In the genomic region with DNA sequence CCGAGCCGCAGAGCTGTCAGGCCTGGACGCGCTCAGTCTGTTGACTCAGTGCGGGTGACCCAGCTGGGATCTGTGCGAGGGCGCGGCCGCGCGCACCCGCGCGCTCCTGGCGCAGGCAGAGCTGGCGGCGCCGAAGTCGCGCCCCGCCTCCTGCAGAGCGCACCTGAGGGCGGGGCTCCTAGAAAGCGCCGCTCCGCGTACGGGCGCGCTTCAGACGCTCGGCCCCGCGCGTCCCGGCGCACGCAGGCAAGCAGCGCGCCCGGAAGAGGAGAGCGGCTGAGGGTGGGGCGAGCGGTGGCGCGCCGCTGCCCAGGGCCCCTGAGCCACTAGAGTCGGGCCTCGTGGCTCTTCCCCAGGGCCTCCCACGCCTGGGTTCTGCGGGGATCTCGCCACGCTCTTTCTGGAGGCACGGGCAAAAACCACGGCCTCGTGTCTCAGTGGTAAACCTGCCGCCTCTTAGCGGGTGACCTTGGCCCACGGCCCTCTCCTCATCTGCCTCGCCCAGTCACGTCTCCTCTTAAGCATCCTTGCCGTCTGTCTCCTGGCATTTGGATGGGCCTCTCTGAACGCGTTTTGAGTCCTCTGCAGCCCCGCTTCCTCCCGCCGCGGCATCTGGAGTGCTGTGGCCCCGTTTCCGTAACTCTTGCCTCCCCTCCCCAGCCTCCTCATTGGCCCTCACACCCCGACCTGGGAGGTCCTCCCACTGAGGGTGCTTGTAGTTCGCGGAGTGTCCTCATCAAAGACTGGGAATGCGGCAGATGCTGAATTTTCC, we compare ENCODE assay signal across 8 cellular contexts. TPM values are rescaled to one million over a fixed set of nuclear protein-coding genes. Genes with fewer than 3 reads are reported as not detected.
A peak's percentile ranks its signal among the peaks of the same experiment; 100 is the strongest.
DNase-seq lines count a peak whose midpoint lies in the region; ATAC-seq and TF ChIP-seq lines count a peak whose summit lies in the region.

A gene with protein sequence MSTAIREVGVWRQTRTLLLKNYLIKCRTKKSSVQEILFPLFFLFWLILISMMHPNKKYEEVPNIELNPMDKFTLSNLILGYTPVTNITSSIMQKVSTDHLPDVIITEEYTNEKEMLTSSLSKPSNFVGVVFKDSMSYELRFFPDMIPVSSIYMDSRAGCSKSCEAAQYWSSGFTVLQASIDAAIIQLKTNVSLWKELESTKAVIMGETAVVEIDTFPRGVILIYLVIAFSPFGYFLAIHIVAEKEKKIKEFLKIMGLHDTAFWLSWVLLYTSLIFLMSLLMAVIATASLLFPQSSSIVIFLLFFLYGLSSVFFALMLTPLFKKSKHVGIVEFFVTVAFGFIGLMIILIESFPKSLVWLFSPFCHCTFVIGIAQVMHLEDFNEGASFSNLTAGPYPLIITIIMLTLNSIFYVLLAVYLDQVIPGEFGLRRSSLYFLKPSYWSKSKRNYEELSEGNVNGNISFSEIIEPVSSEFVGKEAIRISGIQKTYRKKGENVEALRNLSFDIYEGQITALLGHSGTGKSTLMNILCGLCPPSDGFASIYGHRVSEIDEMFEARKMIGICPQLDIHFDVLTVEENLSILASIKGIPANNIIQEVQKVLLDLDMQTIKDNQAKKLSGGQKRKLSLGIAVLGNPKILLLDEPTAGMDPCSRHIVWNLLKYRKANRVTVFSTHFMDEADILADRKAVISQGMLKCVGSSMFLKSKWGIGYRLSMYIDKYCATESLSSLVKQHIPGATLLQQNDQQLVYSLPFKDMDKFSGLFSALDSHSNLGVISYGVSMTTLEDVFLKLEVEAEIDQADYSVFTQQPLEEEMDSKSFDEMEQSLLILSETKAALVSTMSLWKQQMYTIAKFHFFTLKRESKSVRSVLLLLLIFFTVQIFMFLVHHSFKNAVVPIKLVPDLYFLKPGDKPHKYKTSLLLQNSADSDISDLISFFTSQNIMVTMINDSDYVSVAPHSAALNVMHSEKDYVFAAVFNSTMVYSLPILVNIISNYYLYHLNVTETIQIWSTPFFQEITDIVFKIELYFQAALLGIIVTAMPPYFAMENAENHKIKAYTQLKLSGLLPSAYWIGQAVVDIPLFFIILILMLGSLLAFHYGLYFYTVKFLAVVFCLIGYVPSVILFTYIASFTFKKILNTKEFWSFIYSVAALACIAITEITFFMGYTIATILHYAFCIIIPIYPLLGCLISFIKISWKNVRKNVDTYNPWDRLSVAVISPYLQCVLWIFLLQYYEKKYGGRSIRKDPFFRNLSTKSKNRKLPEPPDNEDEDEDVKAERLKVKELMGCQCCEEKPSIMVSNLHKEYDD (N-terminal part only) (minus strand): TSS at position 74 of the 772 bp plus-strand sequence. CDS start 12,718 bp downstream, outside the sequence.

- peak within 1 kb of the TSS; percentile 97 for H3K4me3 Mint-ChIP-seq in activated CD4-positive, alpha-beta memory T cell treated with anti-CD3 and anti-CD28 coated beads for 36 hours

- DNase-seq in BJ (ENCODE audit: low read depth) (peak; percentile 59), NCI-H526 (lab: John Stamatoyannopoulos, UW) (peak; percentile 78 to 97), dermis microvascular lymphatic vessel endothelial cell (ENCODE audit: low read depth in 2 of 2) (peak; percentile 89 to 96)
- DNase-seq in activated CD4-positive, alpha-beta memory T cell treated with anti-CD3 and anti-CD28 coated beads for 36 hours: peak; percentile 93
- peak; percentile 85 for DNase-seq in stimulated activated CD4-positive, alpha-beta T cell treated with anti-CD3 and anti-CD28 coated beads, Interleukin-4, amount 100 ng/mL, for 1 hour

- intact Hi-C loops in activated CD4-positive, alpha-beta memory T cell treated with anti-CD3 and anti-CD28 coated beads for 36 hours (cut with micrococcal nuclease): loop anchor here (1.0 to 5.0 kb wide), 3 partner anchors 87 to 1332 kb away; a partner anchor contains a TSS

- CTCF ChIA-PET in BJ (lab: Yijun Ruan, JAX): interaction anchor here (1.0 to 14.6 kb wide), 3 partner anchors 8 to 196 kb away, joined by 3 to 145 read pairs (median 4); no protein-coding TSS in a partner anchor
- CTCF ChIA-PET in activated CD4-positive, alpha-beta memory T cell treated with anti-CD3 and anti-CD28 coated beads for 36 hours (lab: Charles Lee): no interaction called here

- peaks cover 0 to 14% (median 5%) of the 10 kb centered on the region in 4 donors for H3K4me1 ChIP-seq in liver (ENCODE audit: control insufficient read depth in 4 of 4, insufficient read depth in 4 of 4, low read length in 3 of 4)

- ATAC-seq in GM19324 (IDR thresholded peaks at IDR 0.05; ENCODE audit: low FRiP score, unreplicated experiment) (peak; percentile 98), HG03460 (IDR thresholded peaks at IDR 0.05; ENCODE audit: unreplicated experiment) (peak; percentile 95)

- TF ChIP-seq RAD21 in liver (IDR thresholded peaks at IDR 0.05): no peak

- H3K36me3 Mint-ChIP-seq in activated CD4-positive, alpha-beta memory T cell treated with anti-CD3 and anti-CD28 coated beads for 36 hours: no peaks in the 10 kb centered on the region

- H3K27me3 Mint-ChIP-seq in activated CD4-positive, alpha-beta memory T cell treated with anti-CD3 and anti-CD28 coated beads for 36 hours: peaks cover 2% of the 10 kb centered on the region

- TF ChIP-seq CTCF in BJ (IDR thresholded peaks at IDR 0.05; ENCODE audit: insufficient read depth, low read depth, low read length) (no peak), liver (IDR thresholded peaks at IDR 0.05; ENCODE audit: low read depth, low read length, missing input control) (no peak)

- WGBS in liver: 1% methylated on average over 74 of the region's 74 CpGs

- H3K27ac ChIP-seq in liver (ENCODE audit: low read depth in 1 of 2, low read length in 2 of 2): peak within 1 kb of the TSS; percentile 92 to 98

- H3K36me3 ChIP-seq in BJ (ENCODE audit: control insufficient read depth, insufficient read depth, low read length) (no peaks in the 10 kb centered on the region), liver (ENCODE audit: control insufficient read depth in 4 of 4, insufficient read depth in 3 of 4, low read depth in 1 of 4, low read length in 3 of 4) (no peaks in the 10 kb centered on the region)

- no peaks in the 10 kb centered on the region for H3K9me3 ChIP-seq in liver (ENCODE audit: control insufficient read depth in 4 of 4, low read length in 3 of 4)

- peak within 1 kb of the TSS; percentile 87 for H3K27ac Mint-ChIP-seq in activated CD4-positive, alpha-beta memory T cell treated with anti-CD3 and anti-CD28 coated beads for 36 hours

- H3K4me3 ChIP-seq in BJ (ENCODE audit: low read depth, low read length): peak within 1 kb of the TSS; percentile 88
- peak within 1 kb of the TSS; percentile 74 to 92 (median 74) for H3K4me3 ChIP-seq in liver (ENCODE audit: low read depth in 1 of 3, low read length in 3 of 3)

- peaks cover 28% of the 10 kb centered on the region for H3K4me1 Mint-ChIP-seq in activated CD4-positive, alpha-beta memory T cell treated with anti-CD3 and anti-CD28 coated beads for 36 hours (ENCODE audit: low read depth)

- H3K27me3 ChIP-seq in BJ (ENCODE audit: control insufficient read depth, insufficient read depth, low read length): no peaks in the 10 kb centered on the region
- H3K27me3 ChIP-seq in liver (ENCODE audit: control insufficient read depth in 4 of 4, insufficient read depth in 4 of 4, low read length in 3 of 4): no peaks in the 10 kb centered on the region

- H3K9me3 Mint-ChIP-seq in activated CD4-positive, alpha-beta memory T cell treated with anti-CD3 and anti-CD28 coated beads for 36 hours: peaks cover 5% of the 10 kb centered on the region

- POLR2A ChIA-PET in BJ (lab: Charles Lee): interaction anchor here (0.6 kb wide), 2 partner anchors 8 to 103 kb away, joined by 4 to 5 read pairs; no protein-coding TSS in a partner anchor
- POLR2A ChIA-PET in activated CD4-positive, alpha-beta memory T cell treated with anti-CD3 and anti-CD28 coated beads for 36 hours (lab: Charles Lee): interaction anchor here (1.5 kb wide), 1 partner anchor 88 kb away, joined by 4 read pairs; no protein-coding TSS in a partner anchor

- H3K9ac ChIP-seq in liver (ENCODE audit: low read depth in 1 of 2, low read length in 2 of 2): peak within 1 kb of the TSS; percentile 76 to 96

TF ChIP-seq in liver, 16 proteins besides CTCF, POLR2A, EP300 and RAD21 (continues in another document):
- TF ChIP-seq, protein P1, sequence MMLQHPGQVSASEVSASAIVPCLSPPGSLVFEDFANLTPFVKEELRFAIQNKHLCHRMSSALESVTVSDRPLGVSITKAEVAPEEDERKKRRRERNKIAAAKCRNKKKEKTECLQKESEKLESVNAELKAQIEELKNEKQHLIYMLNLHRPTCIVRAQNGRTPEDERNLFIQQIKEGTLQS (IDR thresholded peaks at IDR 0.05): no peak
- TF ChIP-seq JUND (IDR thresholded peaks at IDR 0.05) (no peak), HNF4A (conservative IDR thresholded peaks at IDR 0.05) (no peak), NR2F2 (IDR thresholded peaks at IDR 0.05) (no peak), RXRA (IDR thresholded peaks at IDR 0.05) (peak in 1 of 2 donors; percentile 22), YY1 (IDR thresholded peaks at IDR 0.05) (no peak)
- TF ChIP-seq, protein P2, sequence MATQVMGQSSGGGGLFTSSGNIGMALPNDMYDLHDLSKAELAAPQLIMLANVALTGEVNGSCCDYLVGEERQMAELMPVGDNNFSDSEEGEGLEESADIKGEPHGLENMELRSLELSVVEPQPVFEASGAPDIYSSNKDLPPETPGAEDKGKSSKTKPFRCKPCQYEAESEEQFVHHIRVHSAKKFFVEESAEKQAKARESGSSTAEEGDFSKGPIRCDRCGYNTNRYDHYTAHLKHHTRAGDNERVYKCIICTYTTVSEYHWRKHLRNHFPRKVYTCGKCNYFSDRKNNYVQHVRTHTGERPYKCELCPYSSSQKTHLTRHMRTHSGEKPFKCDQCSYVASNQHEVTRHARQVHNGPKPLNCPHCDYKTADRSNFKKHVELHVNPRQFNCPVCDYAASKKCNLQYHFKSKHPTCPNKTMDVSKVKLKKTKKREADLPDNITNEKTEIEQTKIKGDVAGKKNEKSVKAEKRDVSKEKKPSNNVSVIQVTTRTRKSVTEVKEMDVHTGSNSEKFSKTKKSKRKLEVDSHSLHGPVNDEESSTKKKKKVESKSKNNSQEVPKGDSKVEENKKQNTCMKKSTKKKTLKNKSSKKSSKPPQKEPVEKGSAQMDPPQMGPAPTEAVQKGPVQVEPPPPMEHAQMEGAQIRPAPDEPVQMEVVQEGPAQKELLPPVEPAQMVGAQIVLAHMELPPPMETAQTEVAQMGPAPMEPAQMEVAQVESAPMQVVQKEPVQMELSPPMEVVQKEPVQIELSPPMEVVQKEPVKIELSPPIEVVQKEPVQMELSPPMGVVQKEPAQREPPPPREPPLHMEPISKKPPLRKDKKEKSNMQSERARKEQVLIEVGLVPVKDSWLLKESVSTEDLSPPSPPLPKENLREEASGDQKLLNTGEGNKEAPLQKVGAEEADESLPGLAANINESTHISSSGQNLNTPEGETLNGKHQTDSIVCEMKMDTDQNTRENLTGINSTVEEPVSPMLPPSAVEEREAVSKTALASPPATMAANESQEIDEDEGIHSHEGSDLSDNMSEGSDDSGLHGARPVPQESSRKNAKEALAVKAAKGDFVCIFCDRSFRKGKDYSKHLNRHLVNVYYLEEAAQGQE (IDR thresholded peaks at IDR 0.05): peak; percentile 6

RNA-seq across cellular contexts. Expression of the gene that starts here (rescaled TPM):
- 6.5 and 11.9 TPM in 2 replicates for polyA plus RNA-seq in BJ (2011; rRNA removed)
- polyA minus RNA-seq in BJ (2011; rRNA and poly(A)+ RNA removed): 10.1 and 10.8 TPM in 2 replicates
- 10 to 100 TPM; 12.8 to 13.0 TPM for total RNA-seq in activated CD4-positive, alpha-beta memory T cell treated with anti-CD3 and anti-CD28 coated beads for 36 hours
- total RNA-seq in dermis microvascular lymphatic vessel endothelial cell: 12.1 and 18.5 TPM in 2 replicates
- 10 to 100 TPM; 18.7 to 84.4 TPM for total RNA-seq in liver
- 10 to 100 TPM; 20.6 to 77.0 TPM for polyA plus RNA-seq in liver

Comparison
In these comparisons a context has a peak if more than half of its experiments do, and no peak if none do; other contexts are left out.
1. Peak in every context shown above with its lines: DNase-seq, ATAC-seq, H3K4me3 ChIP-seq and H3K27ac ChIP-seq.